In the genomic region with DNA sequence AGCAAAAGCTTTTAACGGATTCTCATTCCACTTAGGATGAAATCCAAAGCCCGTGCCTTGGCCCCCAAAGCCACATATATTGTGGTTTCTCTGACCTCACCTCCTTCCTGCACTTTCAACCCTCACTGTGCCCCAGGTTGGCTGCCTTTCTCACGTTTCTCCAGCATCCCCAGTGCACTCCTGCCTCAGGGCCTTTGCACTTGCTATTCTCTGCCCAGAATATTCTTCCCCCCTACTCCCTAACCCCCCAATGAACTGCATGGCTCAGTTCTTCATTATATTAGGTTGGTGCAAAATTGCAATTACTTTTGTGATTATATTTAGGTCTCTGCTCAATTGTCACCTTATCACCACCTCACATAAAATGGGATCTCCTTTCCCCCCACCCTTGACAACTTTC, we compare ENCODE assay signal across 15 cellular contexts.
"Had no signal": no experiment of that assay in that cellular context is flagged by ENCODE, and none has a peak within 500 bp of the region (broad histone marks: within the 10 kb centered on the region; RNA-seq: fewer than 3 reads in every experiment).

No MANE protein-coding gene starts in this region.

- H3K27me3 ChIP-seq: heart right ventricle, pancreas, stomach had no signal

- FAIRE-seq: bronchial epithelial cell, frontal cortex, islet of Langerhans, pancreas had no signal

- H3K9me3 ChIP-seq: heart right ventricle, pancreas, stomach had no signal

- H3K4me3 Mint-ChIP-seq: activated CD8-positive, alpha-beta memory T cell treated with anti-CD3 and anti-CD28 coated beads, Interleukin-2, amount 10 ng/mL, durations not matched to agents 7 days and 5 days; activated naive CD8-positive, alpha-beta T cell; activated T-cell treated with anti-CD3 and anti-CD28 coated beads, Interleukin-2, amount 50 U/mL, for 24 hours; nephron progenitor cell had no signal

- H3K27me3 Mint-ChIP-seq: activated CD8-positive, alpha-beta memory T cell treated with anti-CD3 and anti-CD28 coated beads, Interleukin-2, amount 10 ng/mL, durations not matched to agents 7 days and 5 days; activated naive CD8-positive, alpha-beta T cell; activated T-cell treated with anti-CD3 and anti-CD28 coated beads, Interleukin-2, amount 50 U/mL, for 24 hours had no signal

- H3K36me3 ChIP-seq: pancreas had no signal

- ATAC-seq: activated CD8-positive, alpha-beta memory T cell treated with anti-CD3 and anti-CD28 coated beads, Interleukin-2, amount 10 ng/mL, durations not matched to agents 7 days and 5 days; heart right ventricle; pancreas had no signal

- H3K9me3 Mint-ChIP-seq: activated T-cell treated with anti-CD3 and anti-CD28 coated beads, Interleukin-2, amount 50 U/mL, for 24 hours had no signal

- H3K4me3 ChIP-seq: heart right ventricle, pancreas, stomach had no signal

- DNase-seq: activated CD4-positive, alpha-beta T cell treated with anti-CD3 and anti-CD28 coated beads, Interleukin-2, amount 50 U/mL, for 4 hours; activated CD4-positive, CD25-positive, alpha-beta regulatory T cell treated with anti-CD3 and anti-CD28 coated beads, Interleukin-2, amount 50 U/mL, for 72 hours; activated CD8-positive, alpha-beta memory T cell treated with anti-CD3 and anti-CD28 coated beads, Interleukin-2, amount 10 ng/mL, durations not matched to agents 7 days and 5 days; activated effector memory CD4-positive, alpha-beta T cell treated with Interleukin-2 at 50 U/mL for 16 hours; activated T-cell treated with anti-CD3 and anti-CD28 coated beads, Interleukin-2, amount 50 U/mL, for 24 hours; heart right ventricle; nephron progenitor cell; pancreas; stimulated activated CD4-positive, alpha-beta T cell treated with anti-CD3 and anti-CD28 coated beads, Interleukin-4, amount 100 ng/mL, for 24 hours; stomach; T-helper 9 cell had no signal

- H3K27ac Mint-ChIP-seq: activated CD8-positive, alpha-beta memory T cell treated with anti-CD3 and anti-CD28 coated beads, Interleukin-2, amount 10 ng/mL, durations not matched to agents 7 days and 5 days; activated naive CD8-positive, alpha-beta T cell; activated T-cell treated with anti-CD3 and anti-CD28 coated beads, Interleukin-2, amount 50 U/mL, for 24 hours had no signal

- H3K27ac ChIP-seq: heart right ventricle had no signal
